In the genomic region with DNA sequence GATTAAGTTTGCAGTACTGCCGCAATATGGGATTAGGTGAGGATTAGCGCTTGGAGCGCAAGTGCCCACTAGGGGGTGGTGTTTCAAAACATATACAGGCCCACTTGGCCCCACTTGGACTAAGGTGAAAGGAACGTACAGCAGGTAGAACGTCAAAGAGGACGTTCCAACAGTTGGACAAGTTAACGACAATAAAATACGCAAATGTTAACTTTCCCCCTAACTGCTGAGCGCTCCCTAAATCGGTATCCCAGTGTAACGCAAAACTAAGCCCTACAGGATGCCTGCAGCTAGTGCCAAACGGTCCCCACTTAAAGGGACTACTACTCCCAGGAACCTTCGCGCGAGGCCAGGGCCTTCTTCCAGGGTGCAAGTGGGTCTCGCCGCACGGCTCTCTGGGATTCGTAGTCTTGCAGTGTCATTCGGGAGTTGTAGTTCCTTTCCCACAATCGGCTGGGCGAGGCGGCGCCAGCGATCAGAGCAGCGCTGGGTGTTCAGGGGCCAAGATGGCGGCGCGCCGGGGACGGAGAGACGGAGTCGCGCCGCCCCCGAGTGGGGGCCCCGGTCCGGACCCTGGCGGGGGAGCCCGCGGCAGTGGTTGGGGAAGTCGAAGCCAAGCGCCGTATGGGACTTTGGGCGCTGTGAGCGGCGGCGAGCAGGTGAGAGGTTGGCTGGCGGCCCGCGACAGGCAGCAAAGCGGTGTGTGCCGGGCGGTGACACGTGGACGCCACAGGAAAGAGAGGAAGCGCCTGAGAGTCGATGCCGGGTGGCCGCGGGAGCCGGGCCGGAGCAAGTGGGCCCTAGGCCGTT, we compare ENCODE assay signal across 8 cellular contexts. TPM values are rescaled to one million over a fixed set of nuclear protein-coding genes. Genes with fewer than 3 reads are reported as not detected.
DNase-seq lines count a peak whose midpoint lies in the region; ATAC-seq and TF ChIP-seq lines count a peak whose summit lies in the region.

A gene with protein sequence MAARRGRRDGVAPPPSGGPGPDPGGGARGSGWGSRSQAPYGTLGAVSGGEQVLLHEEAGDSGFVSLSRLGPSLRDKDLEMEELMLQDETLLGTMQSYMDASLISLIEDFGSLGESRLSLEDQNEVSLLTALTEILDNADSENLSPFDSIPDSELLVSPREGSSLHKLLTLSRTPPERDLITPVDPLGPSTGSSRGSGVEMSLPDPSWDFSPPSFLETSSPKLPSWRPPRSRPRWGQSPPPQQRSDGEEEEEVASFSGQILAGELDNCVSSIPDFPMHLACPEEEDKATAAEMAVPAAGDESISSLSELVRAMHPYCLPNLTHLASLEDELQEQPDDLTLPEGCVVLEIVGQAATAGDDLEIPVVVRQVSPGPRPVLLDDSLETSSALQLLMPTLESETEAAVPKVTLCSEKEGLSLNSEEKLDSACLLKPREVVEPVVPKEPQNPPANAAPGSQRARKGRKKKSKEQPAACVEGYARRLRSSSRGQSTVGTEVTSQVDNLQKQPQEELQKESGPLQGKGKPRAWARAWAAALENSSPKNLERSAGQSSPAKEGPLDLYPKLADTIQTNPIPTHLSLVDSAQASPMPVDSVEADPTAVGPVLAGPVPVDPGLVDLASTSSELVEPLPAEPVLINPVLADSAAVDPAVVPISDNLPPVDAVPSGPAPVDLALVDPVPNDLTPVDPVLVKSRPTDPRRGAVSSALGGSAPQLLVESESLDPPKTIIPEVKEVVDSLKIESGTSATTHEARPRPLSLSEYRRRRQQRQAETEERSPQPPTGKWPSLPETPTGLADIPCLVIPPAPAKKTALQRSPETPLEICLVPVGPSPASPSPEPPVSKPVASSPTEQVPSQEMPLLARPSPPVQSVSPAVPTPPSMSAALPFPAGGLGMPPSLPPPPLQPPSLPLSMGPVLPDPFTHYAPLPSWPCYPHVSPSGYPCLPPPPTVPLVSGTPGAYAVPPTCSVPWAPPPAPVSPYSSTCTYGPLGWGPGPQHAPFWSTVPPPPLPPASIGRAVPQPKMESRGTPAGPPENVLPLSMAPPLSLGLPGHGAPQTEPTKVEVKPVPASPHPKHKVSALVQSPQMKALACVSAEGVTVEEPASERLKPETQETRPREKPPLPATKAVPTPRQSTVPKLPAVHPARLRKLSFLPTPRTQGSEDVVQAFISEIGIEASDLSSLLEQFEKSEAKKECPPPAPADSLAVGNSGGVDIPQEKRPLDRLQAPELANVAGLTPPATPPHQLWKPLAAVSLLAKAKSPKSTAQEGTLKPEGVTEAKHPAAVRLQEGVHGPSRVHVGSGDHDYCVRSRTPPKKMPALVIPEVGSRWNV (N-terminal part only) (plus strand): TSS at position 478 of the 810 bp plus-strand sequence. CDS start 29 bp downstream, at position 507.

- peak within 1 kb of the TSS; percentile 83 for H3K27ac Mint-ChIP-seq in endothelial cell (ENCODE audit: unreplicated experiment)

- H3K4me2 ChIP-seq in OCI-LY3 (ENCODE audit: low read length): peak within 1 kb of the TSS; percentile 97

- peaks cover 43% of the 10 kb centered on the region for H3K4me1 ChIP-seq in OCI-LY3 (ENCODE audit: low read length)

- peaks cover 7% of the 10 kb centered on the region for H3K27me3 Mint-ChIP-seq in endothelial cell (ENCODE audit: unreplicated experiment)

- H3K79me2 ChIP-seq in OCI-LY3 (ENCODE audit: low read length): peaks cover 56% of the 10 kb centered on the region

- peak within 1 kb of the TSS; percentile 98 for H3K4me3 Mint-ChIP-seq in endothelial cell (ENCODE audit: unreplicated experiment)

- TF ChIP-seq CTCF in OCI-LY3 (IDR thresholded peaks at IDR 0.05; ENCODE audit: low read depth, low read length): peak; percentile 81
- peak; percentile 95 for TF ChIP-seq CTCF in endothelial cell (IDR thresholded peaks at IDR 0.05; ENCODE audit: unreplicated experiment)

- H2AFZ ChIP-seq in OCI-LY3 (ENCODE audit: low read depth, low read length): peak within 1 kb of the TSS; percentile 78

- H3K27ac ChIP-seq in OCI-LY3 (ENCODE audit: low read length): peak within 1 kb of the TSS; percentile 78

- H3K36me3 ChIP-seq in OCI-LY3 (replicated peaks; ENCODE audit: low read depth, low read length): peaks cover 20% of the 10 kb centered on the region

- peaks cover 32% of the 10 kb centered on the region for H4K20me1 ChIP-seq in OCI-LY3 (ENCODE audit: insufficient read depth, low read length)

- H3K9me3 ChIP-seq in OCI-LY3 (ENCODE audit: insufficient read depth, low read length): no peaks in the 10 kb centered on the region

- no peaks in the 10 kb centered on the region for H3K27me3 ChIP-seq in OCI-LY3 (ENCODE audit: low read depth, low read length)

- ATAC-seq in GM21526 (IDR thresholded peaks at IDR 0.05; ENCODE audit: low FRiP score, unreplicated experiment): peak; percentile 85

- peak within 1 kb of the TSS; percentile 95 for H3K9ac ChIP-seq in OCI-LY3 (ENCODE audit: low read length)

- H3K9me3 Mint-ChIP-seq in endothelial cell (ENCODE audit: unreplicated experiment): no peaks in the 10 kb centered on the region

- peaks cover 9% of the 10 kb centered on the region for H3K36me3 Mint-ChIP-seq in endothelial cell (ENCODE audit: low read depth, unreplicated experiment)

- DNase-seq in DMS153 (lab: John Stamatoyannopoulos, UW) (peak; percentile 96), HuH-7.5 (ENCODE audit: low spot score) (peak; percentile 93), endothelial cell (ENCODE audit: low spot score) (peak; percentile 95), midbrain (lab: John Stamatoyannopoulos, UW) (peak; percentile 99)
- DNase-seq in activated CD8-positive, alpha-beta memory T cell treated with anti-CD3 and anti-CD28 coated beads, Interleukin-2, amount 50 U/mL, for 48 hours: peak; percentile 96
- DNase-seq in stimulated activated CD8-positive, alpha-beta memory T cell treated with anti-CD3 and anti-CD28 coated beads, Interleukin-2, amount 100 ng/mL, for 1 hour (ENCODE audit: low read depth in 2 of 2): peak; percentile 89 to 94

- H3K4me1 Mint-ChIP-seq in endothelial cell (ENCODE audit: unreplicated experiment): peaks cover 33% of the 10 kb centered on the region

- peak within 1 kb of the TSS; percentile 100 for H3K4me3 ChIP-seq in OCI-LY3 (ENCODE audit: low read length)

RNA-seq across cellular contexts. Expression of the gene that starts here (rescaled TPM):
- 29.9 TPM for total RNA-seq in endothelial cell (ENCODE audit: unreplicated experiment)

Comparison
In these comparisons a context has a peak if more than half of its experiments do, and no peak if none do; other contexts are left out.
1. Peak in every context shown above with its lines: DNase-seq, ATAC-seq, H3K4me3 ChIP-seq and H3K27ac ChIP-seq.